ENCODE assay signal across 8 cellular contexts in genomic region chr12:111775205-111776193, GRCh38. TPM values are rescaled to one million over a fixed set of nuclear protein-coding genes. Genes with fewer than 3 reads are reported as not detected.
DNase-seq lines count a peak whose midpoint lies in the region; ATAC-seq and TF ChIP-seq lines count a peak whose summit lies in the region.

No MANE protein-coding gene starts in this region.

- no peaks in the 10 kb centered on the region for H4K20me1 ChIP-seq in OCI-LY1 (ENCODE audit: insufficient read depth, low read length)

- H3K4me3 Mint-ChIP-seq in memory B cell, result peak overlapping the region; percentile 79

- TF ChIP-seq EP300 in tibial nerve (IDR thresholded peaks at IDR 0.05), result peak in 1 of 2 donors; percentile 87

- H3K79me2 ChIP-seq in OCI-LY1 (ENCODE audit: insufficient read depth, low read length), result no peaks in the 10 kb centered on the region

- H3K27me3 ChIP-seq in OCI-LY1 (ENCODE audit: insufficient read depth, low read length) (no peaks in the 10 kb centered on the region), tibial nerve (no peaks in the 10 kb centered on the region)

- H3K27me3 Mint-ChIP-seq in memory B cell, result no peaks in the 10 kb centered on the region

- peaks cover 3% of the 10 kb centered on the region for H3K36me3 Mint-ChIP-seq in memory B cell

- peak; percentile 70 for ATAC-seq in HG02798 (IDR thresholded peaks at IDR 0.05; ENCODE audit: poor library complexity, unreplicated experiment)
- ATAC-seq in memory B cell (ENCODE audit: low read depth), result peak; percentile 98

- H3K36me3 ChIP-seq in OCI-LY1 (ENCODE audit: insufficient read depth, low read length), result no peaks in the 10 kb centered on the region
- peaks cover 0 to 36% (median 0%) of the 10 kb centered on the region in 3 donors for H3K36me3 ChIP-seq in tibial nerve

- 15 to 19% methylated on average over 15 of the region's 15 CpGs for WGBS in tibial nerve, 2 donors

- H3F3A ChIP-seq in OCI-LY1 (ENCODE audit: insufficient read depth, low read length), result no peaks in the 10 kb centered on the region

- H3K27ac ChIP-seq in OCI-LY1 (ENCODE audit: low read depth, low read length, poor library complexity, severe bottlenecking) (no peak overlapping the region), coronary artery (peak overlapping the region; percentile 82 to 88), tibial nerve (peak overlapping the region; percentile 43 to 86 (median 80))

- peak overlapping the region; percentile 32; the same call in 1 of the 2 replicates for H3K9ac ChIP-seq in OCI-LY1 (ENCODE audit: low read length)

- H3K27ac Mint-ChIP-seq in memory B cell, result peak overlapping the region; percentile 100

- TF ChIP-seq CTCF in GM12865 (IDR thresholded peaks at IDR 0.05; ENCODE audit: insufficient read depth, low read depth, low read length, missing control alignments), result no peak
- no peak for TF ChIP-seq CTCF in OCI-LY1 (IDR thresholded peaks at IDR 0.05; ENCODE audit: low read length)
- no peak for TF ChIP-seq CTCF in coronary artery (IDR thresholded peaks at IDR 0.05)
- TF ChIP-seq CTCF in tibial nerve (IDR thresholded peaks at IDR 0.05), result no peak

- H3K9me3 ChIP-seq in OCI-LY1 (ENCODE audit: low read length), result no peaks in the 10 kb centered on the region
- H3K9me3 ChIP-seq in tibial nerve, result no peaks in the 10 kb centered on the region

- H3K4me2 ChIP-seq in OCI-LY1 (ENCODE audit: low read length), result peak overlapping the region; percentile 57

- DNase-seq in GM12865 (ENCODE audit: low read depth) (peak; percentile 91), coronary artery (ENCODE audit: low spot score) (peak; percentile 86), memory B cell (ENCODE audit: low spot score in 2 of 2) (peak; percentile 70), tibial nerve (ENCODE audit: low spot score in 2 of 2) (peak; percentile 49 to 81), NCI-H2107 treated with DMSO at 0.1 percent for 48 hours (lab: John Stamatoyannopoulos, UW; ENCODE audit: unreplicated experiment) (no peak), cerebellar nuclear complex (lab: John Stamatoyannopoulos, UW) (no peak)

- TF ChIP-seq POLR2A in tibial nerve (IDR thresholded peaks at IDR 0.05), result peak in 1 of 2 donors; percentile 49

- H3K9me2 ChIP-seq in OCI-LY1 (ENCODE audit: low read depth, low read length), result no peaks in the 10 kb centered on the region

- H3K4me1 ChIP-seq in OCI-LY1 (ENCODE audit: insufficient read depth, low read length, severe bottlenecking), result peaks cover 15% of the 10 kb centered on the region
- H3K4me1 ChIP-seq in tibial nerve, result peaks cover 3 to 63% (median 42%) of the 10 kb centered on the region in 4 donors

- H3K9me3 Mint-ChIP-seq in memory B cell, result no peaks in the 10 kb centered on the region

- peaks cover 19% of the 10 kb centered on the region for H3K4me1 Mint-ChIP-seq in memory B cell

- peak overlapping the region; percentile 57 for H3K4me3 ChIP-seq in GM12865 (ENCODE audit: low read depth, low read length)
- peak overlapping the region; percentile 16 for H3K4me3 ChIP-seq in OCI-LY1 (ENCODE audit: low read depth, low read length, poor library complexity, severe bottlenecking)
- H3K4me3 ChIP-seq in coronary artery, result peak overlapping the region; percentile 54
- peak overlapping the region in 2 of 4 donors; percentile 2 to 14 for H3K4me3 ChIP-seq in tibial nerve

- no peak overlapping the region; the same call in 1 of the 2 replicates for H2AFZ ChIP-seq in OCI-LY1 (ENCODE audit: low read length)

RNA-seq across cellular contexts. Expression of gene ALDH2, which starts 8.8 kb away (rescaled TPM):
- total RNA-seq in tibial nerve, result 100 to 1,000 TPM in 2 of 4 donors, 10 to 100 TPM in 2; 70.2 to 120 (median 95.3) TPM

Comparison
In these comparisons a context has a peak if more than half of its experiments do, and no peak if none do; other contexts are left out.
1. DNase-seq: peak in GM12865 (single experiment), coronary artery (single experiment), memory B cell (2 of 2) and tibial nerve (2 of 2); none in NCI-H2107 treated with DMSO at 0.1 percent for 48 hours (single experiment) and cerebellar nuclear complex (0 of 2).